ENCODE assay signal across 35 cellular contexts in the genomic region with DNA sequence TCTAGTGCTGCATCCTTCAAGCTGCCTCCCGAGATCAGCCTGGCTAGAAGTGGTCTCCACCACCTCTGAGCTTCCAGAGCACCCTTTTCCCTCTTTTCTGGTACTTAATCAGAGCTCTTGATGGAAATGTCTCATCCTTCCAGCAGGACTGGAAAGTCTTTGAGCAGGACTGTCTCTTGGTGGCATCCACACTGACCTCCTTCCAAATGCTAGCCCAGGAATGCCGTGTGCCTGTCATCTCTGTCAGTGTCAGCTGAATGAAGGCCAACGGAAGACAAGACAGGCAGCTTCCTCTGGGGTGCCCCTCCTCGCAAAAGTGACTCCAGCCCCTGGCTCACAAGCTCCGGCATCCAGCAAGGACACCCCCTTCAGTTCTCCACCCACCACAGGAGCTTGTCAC.
"Had no signal": no experiment of that assay in that cellular context is flagged by ENCODE, and none has a peak within 500 bp of the region (broad histone marks: within the 10 kb centered on the region; RNA-seq: fewer than 3 reads in every experiment).

No MANE protein-coding gene starts in this region.

- H3K4me1 ChIP-seq: adrenal gland, body of pancreas had no signal

- H3K36me3 ChIP-seq: adrenal gland, brain microvascular endothelial cell, breast epithelium had no signal

- H3K27ac ChIP-seq: adrenal gland, body of pancreas, brain microvascular endothelial cell, VCaP had no signal

- H3K4me3 ChIP-seq: adrenal gland, body of pancreas, breast epithelium had no signal

- DNase-seq: activated B cell treated with CpG ODN at 0.5 μM for 24 hours; activated CD4-positive, alpha-beta memory T cell treated with anti-CD3 and anti-CD28 coated beads for 36 hours; activated CD4-positive, alpha-beta T cell treated with anti-CD3 and anti-CD28 coated beads for 4 hours; activated CD4-positive, alpha-beta T cell treated with anti-CD3 and anti-CD28 coated beads, Interleukin-2, amount 10 ng/mL, durations not matched to agents 24 days and 14 days; activated CD4-positive, alpha-beta T cell treated with anti-CD3 and anti-CD28 coated beads, Interleukin-2, amount 50 U/mL, for 1 hour; activated CD4-positive, alpha-beta T cell treated with anti-CD3 and anti-CD28 coated beads, Interleukin-2, amount 50 U/mL, for 4 hours; activated CD4-positive, CD25-positive, alpha-beta regulatory T cell treated with anti-CD3 and anti-CD28 coated beads, Interleukin-2, amount 50 U/mL, for 72 hours; activated CD8-positive, alpha-beta memory T cell treated with anti-CD3 and anti-CD28 coated beads, Interleukin-2, amount 50 U/mL, for 4 hours; activated CD8-positive, alpha-beta T cell treated with anti-CD3 and anti-CD28 coated beads for 36 hours; activated effector memory CD4-positive, alpha-beta T cell treated with anti-CD3 and anti-CD28 coated beads, Interleukin-2, amount 50 U/mL, for 16 hours; activated gamma-delta T cell treated with Interleukin-2 at 50 U/mL for 16 hours; activated naive CD4-positive, alpha-beta T cell; activated naive CD4-positive, alpha-beta T cell treated with anti-CD3 and anti-CD28 coated beads for 36 hours; activated naive CD4-positive, alpha-beta T cell treated with anti-CD3 and anti-CD28 coated beads, Interleukin-2, amount 50 U/mL, for 16 hours; activated naive CD8-positive, alpha-beta T cell treated with anti-CD3 and anti-CD28 coated beads for 36 hours; activated T-cell treated with anti-CD3 and anti-CD28 coated beads for 4 hours; activated T-cell treated with anti-CD3 and anti-CD28 coated beads, Interleukin-2, amount 50 U/mL, for 1 hour; activated T-cell treated with anti-CD3 and anti-CD28 coated beads, Interleukin-2, amount 50 U/mL, for 4 hours; activated T-cell treated with anti-CD3 and anti-CD28 coated beads, Interleukin-2, amount 50 U/mL, for 72 hours; adrenal gland; amniotic stem cell; aorta; body of pancreas; brain microvascular endothelial cell; central memory CD4-positive, alpha-beta T cell; SW 1271; T-helper 1 cell; T-helper 2 cell; T-helper 9 cell had no signal

- H3K27me3 ChIP-seq: adrenal gland, breast epithelium had no signal

- FAIRE-seq: astrocyte, TTC549 had no signal

- H3K9me3 ChIP-seq: adrenal gland, body of pancreas, breast epithelium had no signal

- ATAC-seq: activated CD8-positive, alpha-beta T cell treated with anti-CD3 and anti-CD28 coated beads for 36 hours; activated naive CD4-positive, alpha-beta T cell treated with anti-CD3 and anti-CD28 coated beads, Interleukin-2, amount 50 U/mL, for 72 hours; activated T-cell treated with anti-CD3 and anti-CD28 coated beads, Interleukin-2, amount 50 U/mL, for 4 hours; activated T-cell treated with anti-CD3 and anti-CD28 coated beads, Interleukin-2, amount 50 U/mL, for 72 hours; activated T-helper 17 cell treated with anti-CD3 and anti-CD28 coated beads, Interleukin-2, amount 50 U/mL, for 72 hours; body of pancreas had no signal
